ENCODE assay signal across 17 cellular contexts in genomic region chr4:140256335-140256734, GRCh38.
DNase-seq lines count a peak whose midpoint lies in the region; ATAC-seq and TF ChIP-seq lines count a peak whose summit lies in the region.
"Had no signal": no experiment of that assay in that cellular context is flagged by ENCODE, and none has a peak within 500 bp of the region (broad histone marks: within the 10 kb centered on the region; RNA-seq: fewer than 3 reads in every experiment).

No MANE protein-coding gene starts in this region.

- ATAC-seq in GM19035 (IDR thresholded peaks at IDR 0.05; ENCODE audit: unreplicated experiment), result no peak
- ATAC-seq: lower lobe of right lung had no signal

- no peaks in the 10 kb centered on the region for H3K27me3 ChIP-seq in MG63
- H3K27me3 ChIP-seq in rectal smooth muscle tissue (ENCODE audit: control insufficient read depth, insufficient read depth, low read length), result no peaks in the 10 kb centered on the region
- H3K27me3 ChIP-seq: cardiac muscle cell, gastrocnemius medialis, thyroid gland had no signal

- H3K36me3 ChIP-seq in MG63 (no peaks in the 10 kb centered on the region), rectal smooth muscle tissue (ENCODE audit: control insufficient read depth, insufficient read depth, low read length) (no peaks in the 10 kb centered on the region)
- H3K36me3 ChIP-seq: cardiac muscle cell, gastrocnemius medialis, lower lobe of right lung, thyroid gland had no signal

- H3K9me3 ChIP-seq in MG63, result no peaks in the 10 kb centered on the region
- H3K9me3 ChIP-seq: gastrocnemius medialis, lower lobe of right lung, thyroid gland had no signal

- peaks cover 18% of the 10 kb centered on the region for H3K4me1 ChIP-seq in rectal smooth muscle tissue (ENCODE audit: control insufficient read depth, insufficient read depth, low read length)

- DNase-seq in DMS53 (lab: John Stamatoyannopoulos, UW) (peak; percentile 74), DMS53 treated with DMSO at 0.1 percent for 48 hours (lab: John Stamatoyannopoulos, UW; ENCODE audit: unreplicated experiment) (no peak), MG63 (peak; percentile 71), epithelial cell of esophagus (ENCODE audit: low read depth) (peak; percentile 73), cerebellar nuclear complex (lab: John Stamatoyannopoulos, UW) (no peak)
- no peak for DNase-seq in activated naive CD4-positive, alpha-beta T cell (lab: John Stamatoyannopoulos, UW)
- DNase-seq: DMS79 treated with DMSO at 0.1 percent for 48 hours, Kasumi-1, lower lobe of right lung, NCI-H2227 treated with DMSO at 0.1 percent for 48 hours, posterior cingulate gyrus, thyroid gland had no signal

- TF ChIP-seq CTCF in epithelial cell of esophagus (IDR thresholded peaks at IDR 0.05; ENCODE audit: insufficient read depth, low read depth, low read length, missing control alignments), result no peak

- H3K27ac ChIP-seq in rectal smooth muscle tissue (ENCODE audit: low read depth, low read length), result peak overlapping the region; percentile 52
- H3K27ac ChIP-seq: 22Rv1, cardiac muscle cell, lower lobe of right lung, thyroid gland had no signal

- H3K4me3 ChIP-seq in MG63 (no peak overlapping the region), epithelial cell of esophagus (ENCODE audit: low read length) (no peak overlapping the region), rectal smooth muscle tissue (ENCODE audit: low read length) (no peak overlapping the region)
- H3K4me3 ChIP-seq: cardiac muscle cell, gastrocnemius medialis, lower lobe of right lung, thyroid gland had no signal

- no peak overlapping the region for H3K9ac ChIP-seq in rectal smooth muscle tissue (ENCODE audit: low read length)

Comparison
In these comparisons a context has a peak if more than half of its experiments do, and no peak if none do; other contexts are left out.
1. DNase-seq: peak in DMS53 (single experiment), MG63 (single experiment) and epithelial cell of esophagus (single experiment); none in DMS53 treated with DMSO at 0.1 percent for 48 hours (single experiment), cerebellar nuclear complex (0 of 2) and activated naive CD4-positive, alpha-beta T cell (0 of 4).